15 cellular contexts compared by ENCODE assay signal in the genomic region with DNA sequence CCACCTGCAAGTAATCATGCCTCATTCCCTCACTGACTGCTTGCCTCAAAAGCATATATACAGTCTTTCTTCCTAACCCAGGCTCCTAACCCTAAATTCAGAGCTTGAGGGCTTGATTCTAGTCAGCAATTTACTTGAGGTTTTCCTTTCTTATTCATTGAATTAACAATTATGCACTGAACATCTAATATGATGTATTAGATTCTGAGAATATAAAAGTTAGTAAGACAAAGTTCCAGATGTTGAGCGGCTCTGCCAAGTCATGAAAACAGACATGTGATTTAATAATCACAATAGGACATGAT. TPM values are rescaled to one million over a fixed set of nuclear protein-coding genes. Genes with fewer than 3 reads are reported as not detected.
DNase-seq lines count a peak whose midpoint lies in the region; ATAC-seq, FAIRE-seq and TF ChIP-seq lines count a peak whose summit lies in the region.
"Had no signal": no experiment of that assay in that cellular context is flagged by ENCODE, and none has a peak within 500 bp of the region (broad histone marks: within the 10 kb centered on the region; RNA-seq: fewer than 3 reads in every experiment).

No MANE protein-coding gene starts in this region.

- no peak overlapping the region for H2BK120ac ChIP-seq in trophoblast cell (ENCODE audit: insufficient read depth, low read length, poor library complexity)

- no peak overlapping the region for H4K12ac ChIP-seq in trophoblast cell (ENCODE audit: low read depth, low read length)

- no peak overlapping the region for H4K8ac ChIP-seq in trophoblast cell (ENCODE audit: low read depth, low read length)

- CTCF ChIA-PET in HepG2 (lab: Yijun Ruan, JAX; ENCODE audit: low intra/inter-chr PET ratio, low total read pairs), result no interaction called here

- TF ChIP-seq RAD21 in liver (IDR thresholded peaks at IDR 0.05) (no peak), HepG2 (CRISPR knock-in tag; IDR thresholded peaks at IDR 0.05) (no peak)

- H3K18ac ChIP-seq in trophoblast cell (ENCODE audit: low read length), result no peak overlapping the region

- H3K9me3 ChIP-seq in liver (ENCODE audit: control insufficient read depth in 4 of 4, low read length in 3 of 4), result no peaks in the 10 kb centered on the region
- H3K9me3 ChIP-seq in HepG2 (ENCODE audit: low read length), result no peaks in the 10 kb centered on the region
- no peaks in the 10 kb centered on the region for H3K9me3 ChIP-seq in SU-DHL-6 (ENCODE audit: insufficient read depth, low read length)
- no peaks in the 10 kb centered on the region for H3K9me3 ChIP-seq in esophagus (ENCODE audit: control insufficient read depth in 2 of 2, insufficient read depth in 1 of 2, low read depth in 1 of 2, low read length in 1 of 2)
- H3K9me3 ChIP-seq in transverse colon, result no peaks in the 10 kb centered on the region
- H3K9me3 ChIP-seq in trophoblast cell (ENCODE audit: insufficient read depth, low read depth, low read length), result no peaks in the 10 kb centered on the region
- H3K9me3 ChIP-seq: breast epithelium had no signal

- POLR2A ChIA-PET in HepG2 (lab: Yijun Ruan, JAX), result no interaction called here

- BruUV-seq in HepG2 (replicated peaks; lab: Mats Ljungman, UMichigan), result no TSS peak

- no peaks in the 10 kb centered on the region for H3K9me2 ChIP-seq in SU-DHL-6 (replicated peaks; ENCODE audit: insufficient read depth, low read length)

- H2BK5ac ChIP-seq in trophoblast cell (ENCODE audit: low read depth, low read length, poor library complexity), result no peak overlapping the region

- TF ChIP-seq CTCF in liver (IDR thresholded peaks at IDR 0.05; ENCODE audit: low read depth, low read length, missing input control), result no peak
- no peak for TF ChIP-seq CTCF in HepG2 (CRISPR knock-in tag; IDR thresholded peaks at IDR 0.05)
- TF ChIP-seq CTCF in SU-DHL-6 (IDR thresholded peaks at IDR 0.05; ENCODE audit: insufficient read depth, low read length, poor library complexity, severe bottlenecking), result no peak
- TF ChIP-seq CTCF in transverse colon (IDR thresholded peaks at IDR 0.05), result no peak

- H3K79me2 ChIP-seq in HepG2 (ENCODE audit: insufficient read depth, low read length), result no peaks in the 10 kb centered on the region
- peaks cover 40% of the 10 kb centered on the region for H3K79me2 ChIP-seq in SU-DHL-6 (ENCODE audit: insufficient read depth, low read length)
- H3K79me2 ChIP-seq in trophoblast cell (ENCODE audit: control insufficient read depth, insufficient read depth, low read length, poor library complexity), result no peaks in the 10 kb centered on the region

- H4K20me1 ChIP-seq in HepG2 (ENCODE audit: insufficient read depth, low read length) (no peaks in the 10 kb centered on the region), SU-DHL-6 (ENCODE audit: low read depth, low read length) (no peaks in the 10 kb centered on the region)

- no peaks in the 10 kb centered on the region for H3K79me1 ChIP-seq in trophoblast cell (ENCODE audit: low read length)

- H3K27ac ChIP-seq in liver (ENCODE audit: low read depth in 1 of 2, low read length in 2 of 2) (peak overlapping the region; percentile 39 to 73), HepG2 (ENCODE audit: extremely low read length, insufficient read depth, low read length) (no peak overlapping the region), SU-DHL-6 (ENCODE audit: low read depth, low read length) (peak overlapping the region; percentile 100), esophagus (ENCODE audit: low read depth in 2 of 2, low read length in 1 of 2) (peak overlapping the region; percentile 63 to 66), transverse colon (peak overlapping the region; percentile 57 to 76 (median 66)), trophoblast cell (ENCODE audit: low read depth, low read length) (no peak overlapping the region)
- H3K27ac ChIP-seq: VCaP had no signal

- H3K9ac ChIP-seq in liver (ENCODE audit: low read depth in 1 of 2, low read length in 2 of 2) (peak overlapping the region in 1 of 2 donors; percentile 16), HepG2 (ENCODE audit: insufficient read depth, low read depth, low read length) (no peak overlapping the region), SU-DHL-6 (ENCODE audit: low read length) (peak overlapping the region; percentile 83), trophoblast cell (ENCODE audit: low read length) (no peak overlapping the region)

- H3K27me3 ChIP-seq in liver (ENCODE audit: control insufficient read depth in 4 of 4, insufficient read depth in 4 of 4, low read length in 3 of 4) (no peaks in the 10 kb centered on the region), HepG2 (ENCODE audit: control insufficient read depth in 1 of 2, insufficient read depth in 2 of 2, low read length in 2 of 2) (no peaks in the 10 kb centered on the region; a peak in 1 of 5 replicates), SU-DHL-6 (ENCODE audit: low read length) (no peaks in the 10 kb centered on the region), esophagus (ENCODE audit: control insufficient read depth in 1 of 2, insufficient read depth in 2 of 2, low read length in 2 of 2) (no peaks in the 10 kb centered on the region), transverse colon (no peaks in the 10 kb centered on the region), trophoblast cell (ENCODE audit: insufficient read depth, low read length) (no peaks in the 10 kb centered on the region)
- H3K27me3 ChIP-seq: breast epithelium had no signal

- intact Hi-C loops in HepG2 (cut with micrococcal nuclease; ENCODE audit: unreplicated experiment) (no loop called here), transverse colon (cut with DNase I; ENCODE audit: low total_unique reads) (no loop called here)

- in situ Hi-C loops in HepG2 (cut with HindIII; ENCODE audit: extremely low pct_ligation_motif_present, low pct_unique_long_range_greater_than_20kb), result no loop called here
- in situ Hi-C loops in transverse colon (cut with MboI; ENCODE audit: low pct_ligation_motif_present in 1 of 4, low pct_unique_long_range_greater_than_20kb in 1 of 4, low sequenced_read_pairs in 3 of 4), result loop anchor here in 2 of 4 donors (25.0 kb wide), 2 partner anchors 565 to 865 kb away; no protein-coding TSS in a partner anchor

- no peak overlapping the region for H3K23ac ChIP-seq in trophoblast cell (ENCODE audit: low read length)

- H4K91ac ChIP-seq in trophoblast cell (ENCODE audit: low read depth, low read length), result no peak overlapping the region

- WGBS in liver, result 90% methylated on average over 1 of the region's 1 CpG
- 6% methylated on average over 1 of the region's 1 CpG for WGBS in HepG2 (ENCODE audit: low lambda C conversion rate)
- WGBS in esophagus, 2 donors, result 68 to 78% methylated on average over 1 of the region's 1 CpG
- WGBS in transverse colon (ENCODE audit: low coverage in 1 of 2), 2 donors, result 63 to 91% methylated on average over 1 of the region's 1 CpG
- WGBS in trophoblast cell (ENCODE audit: extremely low coverage, insufficient coverage, insufficient read length), result no CpG with 5 or more reads among the region's 1 CpG

- H3K36me3 ChIP-seq in liver (ENCODE audit: control insufficient read depth in 4 of 4, insufficient read depth in 3 of 4, low read depth in 1 of 4, low read length in 3 of 4) (no peaks in the 10 kb centered on the region), HepG2 (replicated peaks in 1 of 2; ENCODE audit: control insufficient read depth in 1 of 2, insufficient read depth in 2 of 2, low read length in 2 of 2) (no peaks in the 10 kb centered on the region), SU-DHL-6 (ENCODE audit: low read length) (no peaks in the 10 kb centered on the region), esophagus (ENCODE audit: control insufficient read depth in 2 of 2, insufficient read depth in 2 of 2, low read length in 1 of 2) (no peaks in the 10 kb centered on the region), transverse colon (no peaks in the 10 kb centered on the region), trophoblast cell (ENCODE audit: control insufficient read depth in 1 of 2, insufficient read depth in 2 of 2, low read length in 2 of 2) (no peaks in the 10 kb centered on the region)
- H3K36me3 ChIP-seq: breast epithelium had no signal

- H3K4me3 ChIP-seq in liver (ENCODE audit: low read depth in 1 of 3, low read length in 3 of 3) (no peak overlapping the region), HepG2 (replicated peaks in 1 of 3; ENCODE audit: insufficient read depth in 1 of 3, low read depth in 2 of 3, low read length in 3 of 3) (no peak overlapping the region), SU-DHL-6 (ENCODE audit: insufficient read depth, low read length, poor library complexity, severe bottlenecking) (peak overlapping the region; percentile 92), esophagus (ENCODE audit: low read depth in 1 of 2, low read length in 2 of 2) (no peak overlapping the region), transverse colon (no peak overlapping the region), trophoblast cell (ENCODE audit: low read depth, low read length) (no peak overlapping the region)
- H3K4me3 ChIP-seq: breast epithelium had no signal

- ATAC-seq in HepG2 (no peak), HG02798 (IDR thresholded peaks at IDR 0.05; ENCODE audit: poor library complexity, unreplicated experiment) (no peak)

- no peak overlapping the region for H3K4ac ChIP-seq in trophoblast cell (ENCODE audit: low read depth, low read length)

- H2AK5ac ChIP-seq in trophoblast cell (ENCODE audit: low read length), result no peak overlapping the region

- FAIRE-seq in HepG2 (lab: Jason Lieb, UNC), result no peak
- FAIRE-seq: islet of Langerhans had no signal

- TF ChIP-seq EP300 in HepG2 (IDR thresholded peaks at IDR 0.05; ENCODE audit: low read depth in 2 of 2, low read length in 2 of 2) (no peak), HepG2 (CRISPR knock-in tag; IDR thresholded peaks at IDR 0.05; ENCODE audit: borderline replicate concordance) (no peak), transverse colon (IDR thresholded peaks at IDR 0.05; ENCODE audit: low read depth) (no peak)

- H3K4me1 ChIP-seq in liver (ENCODE audit: control insufficient read depth in 4 of 4, insufficient read depth in 4 of 4, low read length in 3 of 4) (peaks cover 0 to 3% (median 0%) of the 10 kb centered on the region in 4 donors), HepG2 (ENCODE audit: insufficient read depth, low read length) (no peaks in the 10 kb centered on the region), esophagus (ENCODE audit: control insufficient read depth in 2 of 2, insufficient read depth in 2 of 2, low read length in 1 of 2) (peaks cover 0 to 2% of the 10 kb centered on the region in 2 donors), transverse colon (no peaks in the 10 kb centered on the region), trophoblast cell (ENCODE audit: control insufficient read depth in 1 of 2, insufficient read depth in 2 of 2, low read length in 2 of 2) (peaks cover 0 to 3% of the 10 kb centered on the region in 2 experiments)
- H3K4me1 ChIP-seq: breast epithelium had no signal

- no peak for DNase-seq in HepG2 (ENCODE audit: low spot score)
- DNase-seq in transverse colon, result no peak
- no peak for DNase-seq in COLO668 (lab: John Stamatoyannopoulos, UW; ENCODE audit: unreplicated experiment)
- DNase-seq in trophoblast cell, result no peak
- DNase-seq: DMS79, NCI-H1930, NCI-H82 had no signal

- peaks cover 38% of the 10 kb centered on the region for H3F3A ChIP-seq in SU-DHL-6 (ENCODE audit: insufficient read depth)

- no peak overlapping the region for H3K4me2 ChIP-seq in HepG2 (ENCODE audit: low read depth, low read length)
- H3K4me2 ChIP-seq in SU-DHL-6 (ENCODE audit: low read depth, low read length, poor library complexity, severe bottlenecking), result peak overlapping the region; percentile 98
- H3K4me2 ChIP-seq in trophoblast cell (ENCODE audit: low read length), result no peak overlapping the region

- H3K14ac ChIP-seq in trophoblast cell (ENCODE audit: low read length), result no peak overlapping the region

- H2BK12ac ChIP-seq in trophoblast cell (ENCODE audit: low read length), result no peak overlapping the region

- no peak overlapping the region for H2AFZ ChIP-seq in HepG2 (ENCODE audit: low read length)
- H2AFZ ChIP-seq in SU-DHL-6 (ENCODE audit: low read depth, low read length, severe bottlenecking), result peak overlapping the region; percentile 90
- H2AFZ ChIP-seq in trophoblast cell (ENCODE audit: insufficient read depth, low read length, poor library complexity), result no peak overlapping the region

- TF ChIP-seq POLR2A in HepG2 (IDR thresholded peaks at IDR 0.05; ENCODE audit: insufficient read depth in 1 of 2, low read depth in 2 of 2, low read length in 2 of 2), result no peak
- TF ChIP-seq POLR2A in transverse colon (IDR thresholded peaks at IDR 0.05), result no peak

RNA-seq across cellular contexts. Expression of a gene that starts 1.0 kb away (rescaled TPM):
- total RNA-seq in liver (under 1 TPM; 0.28 to 0.42 TPM), HepG2 (2016; rRNA removed; fragmentation: Illumina TruSeq; extraction: Trizol) (not detected in 2 replicates), transverse colon (10 to 100 TPM in 1 of 4 donors, 1 to 10 TPM in 1, not detected in 2; 6.0 to 10.3 TPM)
- polyA plus RNA-seq in liver (under 1 TPM; 0.28 to 0.33 TPM), HepG2 (2011; rRNA removed) (not detected in 2 replicates), esophagus (1 to 10 TPM in 1 of 2 donors, under 1 TPM in 1; 0.38 to 1.0 TPM)
- not detected in 2 replicates for total RNA-seq in HepG2 (2016; cell fraction: cytosol; rRNA removed; fragmentation: Illumina TruSeq; extraction: Trizol; ENCODE audit: low read depth)
- total RNA-seq in HepG2 (2016; cell fraction: insoluble cytoplasmic fraction; rRNA removed; fragmentation: Illumina TruSeq; extraction: Trizol), result not detected in 2 replicates
- total RNA-seq in HepG2 (2016; cell fraction: membrane; rRNA removed; fragmentation: Illumina TruSeq; extraction: Trizol), result not detected in 2 replicates
- not detected in 2 replicates for total RNA-seq in HepG2 (2016; cell fraction: nucleus; rRNA removed; fragmentation: Illumina TruSeq; extraction: Trizol)
- not detected in 2 replicates for polyA plus RNA-seq in HepG2 (2011; cell fraction: cytosol; rRNA removed)
- polyA plus RNA-seq in HepG2 (2011; cell fraction: nucleus; rRNA removed), result not detected in 2 replicates
- not detected in 2 replicates for polyA plus RNA-seq in HepG2 (2012)
- not detected in 2 replicates for polyA plus RNA-seq in HepG2 (2016; cell fraction: cytosol; fragmentation: Illumina TruSeq; extraction: Trizol; ENCODE audit: low read depth)
- polyA plus RNA-seq in HepG2 (2016; cell fraction: insoluble cytoplasmic fraction; fragmentation: Illumina TruSeq; extraction: Trizol; ENCODE audit: low read depth), result not detected in 2 replicates
- polyA plus RNA-seq in HepG2 (2016; cell fraction: membrane; fragmentation: Illumina TruSeq; extraction: Trizol; ENCODE audit: low read depth), result not detected in 2 replicates
- not detected in 2 replicates for polyA plus RNA-seq in HepG2 (2016; cell fraction: nucleus; fragmentation: Illumina TruSeq; extraction: Trizol; ENCODE audit: insufficient read depth, low read depth)
- polyA minus RNA-seq in HepG2 (2011; rRNA and poly(A)+ RNA removed; ENCODE audit: low replicate concordance), result not detected in 2 replicates
- polyA minus RNA-seq in HepG2 (2011; cell fraction: cytosol; rRNA and poly(A)+ RNA removed), result not detected in 2 replicates
- not detected in 2 replicates for polyA minus RNA-seq in HepG2 (2011; cell fraction: nucleus; rRNA and poly(A)+ RNA removed)
- polyA plus RNA-seq in trophoblast cell (2013), result 0.44 and 0.62 TPM in 2 replicates
- total RNA-seq: myocyte had no signal

Comparison
In these comparisons a context has a peak if more than half of its experiments do, and no peak if none do; other contexts are left out.
1. H3K27ac ChIP-seq: peak in liver (2 of 2), SU-DHL-6 (single experiment), esophagus (2 of 2) and transverse colon (4 of 4); none in HepG2 (single experiment) and trophoblast cell (single experiment).